ENCODE assay signal across 23 cellular contexts in the genomic region with DNA sequence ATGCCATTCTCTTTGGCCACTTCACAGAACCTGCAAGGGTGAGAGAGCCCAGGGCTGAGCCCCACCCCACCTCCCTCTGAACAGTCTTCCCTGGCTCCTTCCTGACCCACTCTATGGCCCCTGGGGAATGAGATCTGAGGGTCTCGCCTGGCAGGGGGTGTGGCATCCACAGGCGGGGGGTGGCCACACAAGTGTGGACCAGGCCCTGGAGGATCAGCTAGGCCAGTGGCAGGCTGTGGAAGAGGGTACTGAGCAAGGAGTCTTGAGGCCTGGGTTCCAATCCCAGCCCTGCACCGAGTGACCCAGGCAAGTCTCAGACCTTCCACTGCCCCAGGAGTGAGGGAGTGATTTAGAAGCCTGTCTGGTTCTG. TPM values are rescaled to one million over a fixed set of nuclear protein-coding genes. Genes with fewer than 3 reads are reported as not detected.
A peak's percentile ranks its signal among the peaks of the same experiment; 100 is the strongest.
DNase-seq lines count a peak whose midpoint lies in the region; ATAC-seq, FAIRE-seq and TF ChIP-seq lines count a peak whose summit lies in the region.
"Had no signal": no experiment of that assay in that cellular context is flagged by ENCODE, and none has a peak within 500 bp of the region (broad histone marks: within the 10 kb centered on the region; RNA-seq: fewer than 3 reads in every experiment).

No MANE protein-coding gene starts in this region.

- no peaks in the 10 kb centered on the region for H3K9me3 Mint-ChIP-seq in activated T-helper 2 cell treated with anti-CD3 and anti-CD28 coated beads, Interferon-gamma antibody, Interleukin-2, Interleukin-4, amounts not matched to agents 10 μg/mL and 5 μg/mL and 100 μg/mL, durations not matched to agents 14 hours and 24 hours and 36 hours
- H3K9me3 Mint-ChIP-seq: activated CD4-positive, alpha-beta memory T cell treated with anti-CD3 and anti-CD28 coated beads, Interleukin-2, amount 10 ng/mL, durations not matched to agents 7 days and 5 days; activated naive CD8-positive, alpha-beta T cell treated with anti-CD3 and anti-CD28 coated beads, Interleukin-2, amount 10 ng/mL, durations not matched to agents 7 days and 5 days; naive thymus-derived CD4-positive, alpha-beta T cell had no signal

- intact Hi-C loops in activated T-helper 2 cell treated with anti-CD3 and anti-CD28 coated beads, Interferon-gamma antibody, Interleukin-2, Interleukin-4, amounts not matched to agents 10 μg/mL and 5 μg/mL and 100 μg/mL, durations not matched to agents 14 hours and 24 hours and 36 hours (cut with micrococcal nuclease): no loop called here
- intact Hi-C loops in posterior vena cava (cut with DNase I): no loop called here

- no peak for FAIRE-seq in GM12892 (lab: Jason Lieb, UNC)
- FAIRE-seq: colon, TTC549 had no signal

- peak overlapping the region; percentile 78 for H3K27ac Mint-ChIP-seq in activated T-helper 2 cell treated with anti-CD3 and anti-CD28 coated beads, Interferon-gamma antibody, Interleukin-2, Interleukin-4, amounts not matched to agents 10 μg/mL and 5 μg/mL and 100 μg/mL, durations not matched to agents 14 hours and 24 hours and 36 hours

- no peak for TF ChIP-seq CTCF in omental fat pad (IDR thresholded peaks at IDR 0.05)

- H3K4me1 Mint-ChIP-seq in activated T-helper 2 cell treated with anti-CD3 and anti-CD28 coated beads, Interferon-gamma antibody, Interleukin-2, Interleukin-4, amounts not matched to agents 10 μg/mL and 5 μg/mL and 100 μg/mL, durations not matched to agents 14 hours and 24 hours and 36 hours (ENCODE audit: low read depth): peaks cover 12% of the 10 kb centered on the region

- no peak overlapping the region for H3K4me3 Mint-ChIP-seq in activated T-helper 2 cell treated with anti-CD3 and anti-CD28 coated beads, Interferon-gamma antibody, Interleukin-2, Interleukin-4, amounts not matched to agents 10 μg/mL and 5 μg/mL and 100 μg/mL, durations not matched to agents 14 hours and 24 hours and 36 hours (ENCODE audit: low read depth)
- H3K4me3 Mint-ChIP-seq: activated CD4-positive, alpha-beta memory T cell treated with anti-CD3 and anti-CD28 coated beads, Interleukin-2, amount 10 ng/mL, durations not matched to agents 7 days and 5 days; activated naive CD8-positive, alpha-beta T cell treated with anti-CD3 and anti-CD28 coated beads, Interleukin-2, amount 10 ng/mL, durations not matched to agents 7 days and 5 days had no signal

- H3K27me3 Mint-ChIP-seq in activated T-helper 2 cell treated with anti-CD3 and anti-CD28 coated beads, Interferon-gamma antibody, Interleukin-2, Interleukin-4, amounts not matched to agents 10 μg/mL and 5 μg/mL and 100 μg/mL, durations not matched to agents 14 hours and 24 hours and 36 hours (ENCODE audit: low read depth): no peaks in the 10 kb centered on the region
- H3K27me3 Mint-ChIP-seq: activated CD4-positive, alpha-beta memory T cell treated with anti-CD3 and anti-CD28 coated beads, Interleukin-2, amount 10 ng/mL, durations not matched to agents 7 days and 5 days; activated naive CD8-positive, alpha-beta T cell treated with anti-CD3 and anti-CD28 coated beads, Interleukin-2, amount 10 ng/mL, durations not matched to agents 7 days and 5 days; naive thymus-derived CD4-positive, alpha-beta T cell had no signal

- H3K36me3 Mint-ChIP-seq in activated T-helper 2 cell treated with anti-CD3 and anti-CD28 coated beads, Interferon-gamma antibody, Interleukin-2, Interleukin-4, amounts not matched to agents 10 μg/mL and 5 μg/mL and 100 μg/mL, durations not matched to agents 14 hours and 24 hours and 36 hours (ENCODE audit: low read depth): peaks cover 4% of the 10 kb centered on the region
- H3K36me3 Mint-ChIP-seq: activated naive CD8-positive, alpha-beta T cell treated with anti-CD3 and anti-CD28 coated beads, Interleukin-2, amount 10 ng/mL, durations not matched to agents 7 days and 5 days; naive thymus-derived CD4-positive, alpha-beta T cell had no signal

- peak; percentile 36 for DNase-seq in 8988T
- DNase-seq in GM12892 (ENCODE audit: insufficient read length): peak; percentile 4
- DNase-seq in activated T-helper 2 cell treated with anti-CD3 and anti-CD28 coated beads, Interferon-gamma antibody, Interleukin-2, Interleukin-4, amounts not matched to agents 10 μg/mL and 5 μg/mL and 100 μg/mL, durations not matched to agents 14 hours and 24 hours and 36 hours (ENCODE audit: low spot score): no peak
- DNase-seq in posterior vena cava (ENCODE audit: low spot score): peak; percentile 54
- no peak for DNase-seq in stimulated activated CD4-positive, alpha-beta T cell treated with anti-CD3 and anti-CD28 coated beads, Interleukin-2, amount 100 ng/mL, for 24 hours
- no peak for DNase-seq in omental fat pad (ENCODE audit: low spot score)
- DNase-seq: ACHN; activated CD8-positive, alpha-beta memory T cell treated with anti-CD3 and anti-CD28 coated beads, Interleukin-2, amount 50 U/mL, for 48 hours; activated gamma-delta T cell; effector CD8-positive, alpha-beta T cell; naive thymus-derived CD4-positive, alpha-beta T cell; NCI-H1417 treated with DMSO at 0.1 percent for 48 hours; NCI-H345; NCI-H69; nucleus accumbens; SIG-M5; testis had no signal

- ATAC-seq in omental fat pad (ENCODE audit: low FRiP score): no peak
- ATAC-seq in HG02571 (IDR thresholded peaks at IDR 0.05; ENCODE audit: unreplicated experiment): no peak
- ATAC-seq: naive thymus-derived CD4-positive, alpha-beta T cell; Panc1 had no signal

- no peak for TF ChIP-seq POLR2A in GM12892 (IDR thresholded peaks at IDR 0.05; ENCODE audit: low read depth, low read length)

RNA-seq across cellular contexts. Expression of a gene that starts 5.6 kb away (rescaled TPM):
- polyA plus RNA-seq in GM12892 (2012; ENCODE audit: missing spikeins): 2.0 TPM
- total RNA-seq in activated T-helper 2 cell treated with anti-CD3 and anti-CD28 coated beads, Interferon-gamma antibody, Interleukin-2, Interleukin-4, amounts not matched to agents 10 μg/mL and 5 μg/mL and 100 μg/mL, durations not matched to agents 14 hours and 24 hours and 36 hours: 48.9 and 50.3 TPM in 2 replicates
- total RNA-seq in posterior vena cava: 10 to 100 TPM; 15.0 to 16.9 TPM
- total RNA-seq in omental fat pad: 10 to 100 TPM; 10.2 to 16.6 (median 12.4) TPM
- polyA plus RNA-seq: naive thymus-derived CD4-positive, alpha-beta T cell had no signal

RNA-seq across cellular contexts. Expression of a gene that starts 8.0 kb away (rescaled TPM):
- 8.6 TPM for polyA plus RNA-seq in GM12892 (2012; ENCODE audit: missing spikeins)
- 27.5 and 27.8 TPM in 2 replicates for total RNA-seq in activated T-helper 2 cell treated with anti-CD3 and anti-CD28 coated beads, Interferon-gamma antibody, Interleukin-2, Interleukin-4, amounts not matched to agents 10 μg/mL and 5 μg/mL and 100 μg/mL, durations not matched to agents 14 hours and 24 hours and 36 hours
- total RNA-seq in posterior vena cava: 1 to 10 TPM; 7.9 to 9.1 TPM
- 10 to 100 TPM; 12.8 to 20.4 (median 14.5) TPM for total RNA-seq in omental fat pad

Comparison
In these comparisons a context has a peak if more than half of its experiments do, and no peak if none do; other contexts are left out.
1. DNase-seq: peak in 8988T (single experiment), GM12892 (single experiment) and posterior vena cava (single experiment); none in activated T-helper 2 cell treated with anti-CD3 and anti-CD28 coated beads, Interferon-gamma antibody, Interleukin-2, Interleukin-4, amounts not matched to agents 10 μg/mL and 5 μg/mL and 100 μg/mL, durations not matched to agents 14 hours and 24 hours and 36 hours (single experiment), stimulated activated CD4-positive, alpha-beta T cell treated with anti-CD3 and anti-CD28 coated beads, Interleukin-2, amount 100 ng/mL, for 24 hours (0 of 2) and omental fat pad (single experiment).